Comparison of ENCODE assay signal across 8 cellular contexts in the genomic region with DNA sequence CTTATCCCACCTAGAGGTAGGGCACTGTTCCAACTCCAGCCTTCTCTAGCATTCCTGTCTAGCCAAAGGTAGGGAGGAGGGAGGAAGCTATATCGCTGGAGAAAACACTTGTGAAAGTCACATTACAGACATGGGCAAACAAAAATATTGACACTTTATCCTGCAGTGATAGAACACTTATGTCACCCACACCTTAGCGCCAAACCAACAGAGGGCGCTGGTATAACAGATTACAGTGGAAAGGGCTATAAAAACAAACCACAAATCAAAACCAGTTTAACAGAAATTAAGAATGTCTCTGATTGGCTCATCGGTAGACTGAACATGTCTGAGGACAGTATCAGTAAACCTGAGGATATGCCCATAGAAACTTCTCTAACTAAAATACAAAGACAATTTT.
DNase-seq lines count a peak whose midpoint lies in the region.

No MANE protein-coding gene starts in this region.

- no peak overlapping the region for H4K8ac ChIP-seq in trophoblast cell (ENCODE audit: low read depth, low read length)

- DNase-seq in NCI-H1092 treated with DMSO at 0.1 percent for 48 hours (lab: John Stamatoyannopoulos, UW): peak; percentile 7
- DNase-seq in NCI-H1092 (lab: John Stamatoyannopoulos, UW): no peak
- peak; percentile 21 to 64 for DNase-seq in Kasumi-1 (lab: John Stamatoyannopoulos, UW)
- DNase-seq in astrocyte of the hippocampus (ENCODE audit: low read depth, low spot score): peak; percentile 7
- peak; percentile 5 to 58 for DNase-seq in trophoblast cell
- no peak for DNase-seq in NK-92 (lab: John Stamatoyannopoulos, UW; ENCODE audit: unreplicated experiment)
- DNase-seq in hepatic stellate cell (ENCODE audit: low spot score): no peak
- DNase-seq in stimulated activated CD4-positive, alpha-beta T cell treated with anti-CD3 and anti-CD28 coated beads, Interleukin-2, amount 100 ng/mL, for 48 hours: no peak

- H4K12ac ChIP-seq in trophoblast cell (ENCODE audit: low read depth, low read length): no peak overlapping the region

- no peak overlapping the region for H3K27ac ChIP-seq in trophoblast cell (ENCODE audit: low read depth, low read length)

- H3K4ac ChIP-seq in trophoblast cell (ENCODE audit: low read depth, low read length): no peak overlapping the region

- H2AK5ac ChIP-seq in trophoblast cell (ENCODE audit: low read length): no peak overlapping the region

- no peak overlapping the region for H3K9ac ChIP-seq in trophoblast cell (ENCODE audit: low read length)

- H2BK5ac ChIP-seq in trophoblast cell (ENCODE audit: low read depth, low read length, poor library complexity): no peak overlapping the region

- WGBS in trophoblast cell (ENCODE audit: extremely low coverage, insufficient coverage, insufficient read length): no CpG with 5 or more reads among the region's 4 CpGs

- no peaks in the 10 kb centered on the region for H3K79me2 ChIP-seq in trophoblast cell (ENCODE audit: control insufficient read depth, insufficient read depth, low read length, poor library complexity)

- no peaks in the 10 kb centered on the region for H3K4me1 ChIP-seq in trophoblast cell (ENCODE audit: control insufficient read depth in 1 of 2, insufficient read depth in 2 of 2, low read length in 2 of 2)

- no peaks in the 10 kb centered on the region for H3K9me3 ChIP-seq in trophoblast cell (ENCODE audit: insufficient read depth, low read depth, low read length)

- H3K27me3 ChIP-seq in trophoblast cell (ENCODE audit: insufficient read depth, low read length): no peaks in the 10 kb centered on the region

- no peak overlapping the region for H3K23ac ChIP-seq in trophoblast cell (ENCODE audit: low read length)

- H3K18ac ChIP-seq in trophoblast cell (ENCODE audit: low read length): no peak overlapping the region

- no peak overlapping the region for H2BK120ac ChIP-seq in trophoblast cell (ENCODE audit: insufficient read depth, low read length, poor library complexity)

- no peaks in the 10 kb centered on the region for H3K79me1 ChIP-seq in trophoblast cell (ENCODE audit: low read length)

- H3K36me3 ChIP-seq in trophoblast cell (ENCODE audit: control insufficient read depth in 1 of 2, insufficient read depth in 2 of 2, low read length in 2 of 2): no peaks in the 10 kb centered on the region

- no peak overlapping the region for H3K4me3 ChIP-seq in trophoblast cell (ENCODE audit: low read depth, low read length)

- H3K14ac ChIP-seq in trophoblast cell (ENCODE audit: low read length): no peak overlapping the region

- H2AFZ ChIP-seq in trophoblast cell (ENCODE audit: insufficient read depth, low read length, poor library complexity): no peak overlapping the region

- no peak overlapping the region for H2BK12ac ChIP-seq in trophoblast cell (ENCODE audit: low read length)

- no peak overlapping the region for H4K91ac ChIP-seq in trophoblast cell (ENCODE audit: low read depth, low read length)

- no peak overlapping the region for H3K4me2 ChIP-seq in trophoblast cell (ENCODE audit: low read length)

Comparison
In these comparisons a context has a peak if more than half of its experiments do, and no peak if none do; other contexts are left out.
1. DNase-seq: peak in NCI-H1092 treated with DMSO at 0.1 percent for 48 hours (single experiment), Kasumi-1 (2 of 2), astrocyte of the hippocampus (single experiment) and trophoblast cell (2 of 2); none in NCI-H1092 (single experiment), NK-92 (single experiment), hepatic stellate cell (single experiment) and stimulated activated CD4-positive, alpha-beta T cell treated with anti-CD3 and anti-CD28 coated beads, Interleukin-2, amount 100 ng/mL, for 48 hours (0 of 2).